In genomic region chr2:191845876-191846786, GRCh38 we compare ENCODE assay signal across 10 cellular contexts. TPM values are rescaled to one million over a fixed set of nuclear protein-coding genes. Genes with fewer than 3 reads are reported as not detected.
DNase-seq lines count a peak whose midpoint lies in the region; TF ChIP-seq lines count a peak whose summit lies in the region.
"Had no signal": no experiment of that assay in that cellular context is flagged by ENCODE, and none has a peak within 500 bp of the region (broad histone marks: within the 10 kb centered on the region; RNA-seq: fewer than 3 reads in every experiment).

No MANE protein-coding gene starts in this region.

- TF ChIP-seq EP300 in tibial nerve (IDR thresholded peaks at IDR 0.05): no peak

- 62 to 80% methylated on average over 27 of the region's 27 CpGs for WGBS in lower leg skin, 2 donors
- 66 to 78% methylated on average over 26 to 27 of the region's 27 CpGs for WGBS in tibial nerve, 2 donors

- TF ChIP-seq POLR2A in breast epithelium (IDR thresholded peaks at IDR 0.05) (no peak), lower leg skin (IDR thresholded peaks at IDR 0.05) (no peak), tibial nerve (IDR thresholded peaks at IDR 0.05) (no peak)

- no peaks in the 10 kb centered on the region for H3K4me1 ChIP-seq in breast epithelium
- H3K4me1 ChIP-seq in tibial nerve: peaks cover 0 to 42% (median 0%) of the 10 kb centered on the region in 4 donors

- intact Hi-C loops in breast epithelium (cut with DNase I; ENCODE audit: low total_unique reads) (no loop called here), lower leg skin (cut with DNase I; ENCODE audit: low total_unique reads) (no loop called here)

- H3K27me3 ChIP-seq in breast epithelium (no peaks in the 10 kb centered on the region), tibial nerve (no peaks in the 10 kb centered on the region)

- no peaks in the 10 kb centered on the region for H3K9me3 ChIP-seq in breast epithelium
- H3K9me3 ChIP-seq in tibial nerve: no peaks in the 10 kb centered on the region

- H3K36me3 ChIP-seq in breast epithelium (no peaks in the 10 kb centered on the region), tibial nerve (no peaks in the 10 kb centered on the region)

- TF ChIP-seq CTCF in breast epithelium (IDR thresholded peaks at IDR 0.05) (no peak), lower leg skin (IDR thresholded peaks at IDR 0.05) (no peak), tibial nerve (IDR thresholded peaks at IDR 0.05) (no peak)

- peak overlapping the region; percentile 59 to 88 for H3K27ac ChIP-seq in breast epithelium
- H3K27ac ChIP-seq in tibial nerve: peak overlapping the region in 3 of 4 donors; percentile 50 to 76 (median 55)

- in situ Hi-C loops in G401 (cut with HindIII; ENCODE audit: low sequenced_read_pairs): no loop called here

- peak; percentile 27 for DNase-seq in DMS79 (lab: John Stamatoyannopoulos, UW)
- DNase-seq in DMS79 treated with DMSO at 0.1 percent for 48 hours (lab: John Stamatoyannopoulos, UW): no peak
- DNase-seq in breast epithelium (ENCODE audit: low spot score in 2 of 2): no peak
- no peak for DNase-seq in lower leg skin (ENCODE audit: low spot score in 2 of 2)
- no peak for DNase-seq in tibial nerve (ENCODE audit: low spot score in 2 of 2)
- DNase-seq in G401 (ENCODE audit: low spot score): no peak
- no peak for DNase-seq in nucleus accumbens (lab: John Stamatoyannopoulos, UW)
- DNase-seq in activated naive CD4-positive, alpha-beta T cell treated with Interleukin-2 at 50 U/mL for 16 hours: no peak
- DNase-seq: activated naive CD8-positive, alpha-beta T cell treated with anti-CD3 and anti-CD28 coated beads, Interleukin-2, amount 10 ng/mL, durations not matched to agents 7 days and 5 days had no signal

- H3K4me3 ChIP-seq in breast epithelium: peak overlapping the region; percentile 45 to 66 (median 45)
- H3K4me3 ChIP-seq in lower leg skin (ENCODE audit: low read depth, poor library complexity, severe bottlenecking): peak overlapping the region; percentile 23
- H3K4me3 ChIP-seq in tibial nerve: peak overlapping the region; percentile 22 to 54 (median 38)

RNA-seq across cellular contexts. Expression of gene CAVIN2, which starts 0.8 kb away (rescaled TPM):
- total RNA-seq in breast epithelium (10 to 100 TPM; 30.7 to 71.4 (median 31.3) TPM), lower leg skin (10 to 100 TPM in 2 of 4 donors, 1 to 10 TPM in 2; 6.7 to 18.8 (median 10.0) TPM), tibial nerve (10 to 100 TPM; 47.9 to 54.0 (median 50.9) TPM)
- 0.80 and 3.2 TPM in 2 replicates for total RNA-seq in G401 (2014; rRNA removed; shearing (Covaris generic))
- total RNA-seq: activated naive CD8-positive, alpha-beta T cell treated with anti-CD3 and anti-CD28 coated beads, Interleukin-2, amount 10 ng/mL, durations not matched to agents 7 days and 5 days; HT1080 had no signal
